ENCODE assay signal across 9 cellular contexts in genomic region chr2:112181571-112182290, GRCh38. TPM values are rescaled to one million over a fixed set of nuclear protein-coding genes. Genes with fewer than 3 reads are reported as not detected.
A peak's percentile ranks its signal among the peaks of the same experiment; 100 is the strongest.
DNase-seq lines count a peak whose midpoint lies in the region; ATAC-seq, FAIRE-seq and TF ChIP-seq lines count a peak whose summit lies in the region.
"Had no signal": no experiment of that assay in that cellular context is flagged by ENCODE, and none has a peak within 500 bp of the region (broad histone marks: within the 10 kb centered on the region; RNA-seq: fewer than 3 reads in every experiment).

No MANE protein-coding gene starts in this region.

- H3K4me3 ChIP-seq in endothelial cell of umbilical vein (replicated peaks in 1 of 3; ENCODE audit: insufficient read depth in 1 of 3, low read depth in 1 of 3, low read length in 3 of 3) (no peak overlapping the region), PC-3 (ENCODE audit: low read length) (no peak overlapping the region), transverse colon (peak overlapping the region in 1 of 4 donors; percentile 20), HepG2 (replicated peaks in 1 of 3; ENCODE audit: insufficient read depth in 1 of 3, low read depth in 2 of 3, low read length in 3 of 3) (no peak overlapping the region)

- no peak for TF ChIP-seq CTCF in endothelial cell of umbilical vein (IDR thresholded peaks at IDR 0.05; ENCODE audit: extremely low read depth in 1 of 2, insufficient read depth in 1 of 2, low read depth in 1 of 2, low read length in 2 of 2)
- TF ChIP-seq CTCF in PC-3 (conservative IDR thresholded peaks at IDR 0.05; ENCODE audit: low read depth, low read length): no peak
- TF ChIP-seq CTCF in transverse colon (IDR thresholded peaks at IDR 0.05): no peak
- TF ChIP-seq CTCF in HepG2 (CRISPR knock-in tag; IDR thresholded peaks at IDR 0.05): no peak

- FAIRE-seq in endothelial cell of umbilical vein (lab: Jason Lieb, UNC): no peak
- no peak for FAIRE-seq in HepG2 (lab: Jason Lieb, UNC)
- FAIRE-seq: HTR-8/SVneo had no signal

- POLR2A ChIA-PET in endothelial cell of umbilical vein (lab: Charles Lee): no interaction called here
- POLR2A ChIA-PET in PC-3 (lab: Charles Lee; ENCODE audit: unreplicated experiment): no interaction called here
- POLR2A ChIA-PET in HepG2 (lab: Yijun Ruan, JAX): no interaction called here

- H3K36me3 ChIP-seq in endothelial cell of umbilical vein (ENCODE audit: control insufficient read depth in 2 of 2, extremely low read depth in 1 of 2, insufficient read depth in 2 of 2, low read length in 2 of 2) (no peaks in the 10 kb centered on the region), PC-3 (ENCODE audit: low read depth, low read length) (no peaks in the 10 kb centered on the region), transverse colon (no peaks in the 10 kb centered on the region), HepG2 (replicated peaks in 1 of 2; ENCODE audit: control insufficient read depth in 1 of 2, insufficient read depth in 2 of 2, low read length in 2 of 2) (no peaks in the 10 kb centered on the region)

- H3K79me2 ChIP-seq in endothelial cell of umbilical vein (ENCODE audit: control insufficient read depth, insufficient read depth, low read length) (no peaks in the 10 kb centered on the region), PC-3 (ENCODE audit: low read length) (no peaks in the 10 kb centered on the region), HepG2 (ENCODE audit: insufficient read depth, low read length) (no peaks in the 10 kb centered on the region)

- dilution Hi-C loops in endothelial cell of umbilical vein (cut with MboI; ENCODE audit: extremely low pct_ligation_motif_present, low sequenced_read_pairs): no loop called here

- no peak for TF ChIP-seq RAD21 in HepG2 (CRISPR knock-in tag; IDR thresholded peaks at IDR 0.05)

- no peaks in the 10 kb centered on the region for H3K9me3 ChIP-seq in endothelial cell of umbilical vein (replicated peaks; ENCODE audit: control insufficient read depth, insufficient read depth, low read length)
- H3K9me3 ChIP-seq in PC-3 (ENCODE audit: low read length): no peaks in the 10 kb centered on the region
- no peaks in the 10 kb centered on the region for H3K9me3 ChIP-seq in transverse colon
- no peaks in the 10 kb centered on the region for H3K9me3 ChIP-seq in HepG2 (ENCODE audit: low read length)

- in situ Hi-C loops in transverse colon (cut with MboI; ENCODE audit: low pct_ligation_motif_present in 1 of 4, low pct_unique_long_range_greater_than_20kb in 1 of 4, low sequenced_read_pairs in 3 of 4) (no loop called here), HepG2 (cut with HindIII; ENCODE audit: extremely low pct_ligation_motif_present, low pct_unique_long_range_greater_than_20kb) (no loop called here)

- no peaks in the 10 kb centered on the region for H4K20me1 ChIP-seq in endothelial cell of umbilical vein (replicated peaks; ENCODE audit: control insufficient read depth, extremely low read depth, insufficient read depth, low read length)
- H4K20me1 ChIP-seq in PC-3 (ENCODE audit: low read length): no peaks in the 10 kb centered on the region
- H4K20me1 ChIP-seq in HepG2 (ENCODE audit: insufficient read depth, low read length): no peaks in the 10 kb centered on the region

- peak; percentile 59 for DNase-seq in NCI-H1105 (lab: John Stamatoyannopoulos, UW)
- peak; percentile 79 for DNase-seq in activated CD4-positive, alpha-beta T cell treated with anti-CD3 and anti-CD28 coated beads for 48 hours
- DNase-seq in endothelial cell of umbilical vein (ENCODE audit: low read depth, low spot score): no peak
- DNase-seq in stimulated activated CD4-positive, alpha-beta T cell treated with anti-CD3 and anti-CD28 coated beads, Interleukin-2, amount 100 ng/mL, for 24 hours: peak; percentile 69 to 72
- DNase-seq in PC-3: no peak
- no peak for DNase-seq in transverse colon
- no peak for DNase-seq in HepG2 (ENCODE audit: low spot score)

- H3K9ac ChIP-seq in endothelial cell of umbilical vein (replicated peaks; ENCODE audit: extremely low read depth, insufficient read depth, low read length) (no peak overlapping the region), PC-3 (ENCODE audit: low read length) (no peak overlapping the region), HepG2 (ENCODE audit: insufficient read depth, low read depth, low read length) (no peak overlapping the region)

- H3F3A ChIP-seq in PC-3 (ENCODE audit: low read length, unreplicated experiment): no peaks in the 10 kb centered on the region

- TF ChIP-seq POLR2A in endothelial cell of umbilical vein (IDR thresholded peaks at IDR 0.05; ENCODE audit: low read depth, low read length) (no peak), transverse colon (IDR thresholded peaks at IDR 0.05) (no peak), HepG2 (IDR thresholded peaks at IDR 0.05; ENCODE audit: insufficient read depth in 1 of 2, low read depth in 2 of 2, low read length in 2 of 2) (no peak)

- H3K9me2 ChIP-seq in PC-3 (replicated peaks; ENCODE audit: low read length): no peaks in the 10 kb centered on the region

- H3K27me3 ChIP-seq in endothelial cell of umbilical vein (ENCODE audit: control insufficient read depth in 2 of 2, insufficient read depth in 2 of 2, low read length in 2 of 2) (peaks cover 3 to 12% of the 10 kb centered on the region in 2 experiments), PC-3 (ENCODE audit: low read length) (no peaks in the 10 kb centered on the region), transverse colon (peaks cover 43% of the 10 kb centered on the region), HepG2 (ENCODE audit: control insufficient read depth in 1 of 2, insufficient read depth in 2 of 2, low read length in 2 of 2) (no peaks in the 10 kb centered on the region)

- BruUV-seq in endothelial cell of umbilical vein (replicated peaks; lab: Mats Ljungman, UMichigan) (no TSS peak), PC-3 (replicated peaks; lab: Mats Ljungman, UMichigan) (no TSS peak), HepG2 (replicated peaks; lab: Mats Ljungman, UMichigan) (no TSS peak)

- CTCF ChIA-PET in endothelial cell of umbilical vein (lab: Charles Lee): no interaction called here
- CTCF ChIA-PET in PC-3 (lab: Charles Lee): no interaction called here
- CTCF ChIA-PET in HepG2 (lab: Yijun Ruan, JAX; ENCODE audit: low intra/inter-chr PET ratio, low total read pairs): no interaction called here

- H3K4me2 ChIP-seq in endothelial cell of umbilical vein (ENCODE audit: insufficient read depth, low read length) (no peak overlapping the region), PC-3 (ENCODE audit: low read length) (no peak overlapping the region), HepG2 (ENCODE audit: low read depth, low read length) (no peak overlapping the region)

- H3K4me1 ChIP-seq in endothelial cell of umbilical vein (ENCODE audit: control insufficient read depth, extremely low read depth, insufficient read depth, low read length) (no peaks in the 10 kb centered on the region), PC-3 (ENCODE audit: insufficient read depth, low read length) (no peaks in the 10 kb centered on the region), transverse colon (peaks cover 0 to 5% (median 1%) of the 10 kb centered on the region in 4 donors), HepG2 (ENCODE audit: insufficient read depth, low read length) (no peaks in the 10 kb centered on the region)

- H3K9me1 ChIP-seq in endothelial cell of umbilical vein (replicated peaks; ENCODE audit: control insufficient read depth, extremely low read depth, insufficient read depth, low read length): no peaks in the 10 kb centered on the region

- TF ChIP-seq EP300 in transverse colon (IDR thresholded peaks at IDR 0.05; ENCODE audit: low read depth) (no peak), HepG2 (IDR thresholded peaks at IDR 0.05; ENCODE audit: low read depth in 2 of 2, low read length in 2 of 2) (no peak), HepG2 (CRISPR knock-in tag; IDR thresholded peaks at IDR 0.05; ENCODE audit: borderline replicate concordance) (no peak)

- no peak overlapping the region for H3K27ac ChIP-seq in endothelial cell of umbilical vein (ENCODE audit: insufficient read depth, low read depth, low read length)
- no peak overlapping the region for H3K27ac ChIP-seq in PC-3 (ENCODE audit: low read length)
- no peak overlapping the region for H3K27ac ChIP-seq in transverse colon
- no peak overlapping the region for H3K27ac ChIP-seq in HepG2 (ENCODE audit: extremely low read length, insufficient read depth, low read length)

- WGBS in transverse colon (ENCODE audit: low coverage in 1 of 2), 2 donors: 19% methylated on average over 49 of the region's 54 CpGs; no CpG with 5 or more reads in 1 of the 2 donors
- WGBS in HepG2 (ENCODE audit: low lambda C conversion rate): 89% methylated on average over 44 of the region's 54 CpGs

- H2AFZ ChIP-seq in endothelial cell of umbilical vein (ENCODE audit: low read depth, low read length): peak overlapping the region; percentile 51
- no peak overlapping the region for H2AFZ ChIP-seq in PC-3 (ENCODE audit: low read length)
- no peak overlapping the region for H2AFZ ChIP-seq in HepG2 (ENCODE audit: low read length)

- ATAC-seq in PC-3 (no peak), HepG2 (no peak; the same call in 1 of the 3 replicates), GM18907 (IDR thresholded peaks at IDR 0.05; ENCODE audit: unreplicated experiment) (no peak)

- intact Hi-C loops in endothelial cell of umbilical vein (cut with micrococcal nuclease) (no loop called here), PC-3 (cut with micrococcal nuclease) (no loop called here), transverse colon (cut with DNase I; ENCODE audit: low total_unique reads) (no loop called here), HepG2 (cut with micrococcal nuclease; ENCODE audit: unreplicated experiment) (loop anchor here (5.0 kb wide), 1 partner anchor 1404 kb away; no protein-coding TSS in a partner anchor)

RNA-seq across cellular contexts. Expression of gene FBLN7, which starts 43.5 kb away (rescaled TPM):
- total RNA-seq in endothelial cell of umbilical vein (2.1 and 3.3 TPM in 2 replicates), PC-3 (2014; rRNA removed) (0.75 and 2.2 TPM in 2 replicates), transverse colon (1 to 10 TPM in 2 of 4 donors, not detected in 2; 1.2 to 2.9 TPM), HepG2 (2016; rRNA removed; fragmentation: Illumina TruSeq; extraction: Trizol) (0.95 and 1.4 TPM in 2 replicates)
- polyA plus RNA-seq in endothelial cell of umbilical vein (3.1 and 3.4 TPM in 2 replicates), HepG2 (2011; rRNA removed) (2.3 and 2.4 TPM in 2 replicates)
- polyA plus RNA-seq in endothelial cell of umbilical vein (2011; cell fraction: cytosol; rRNA removed): 2.9 and 3.8 TPM in 2 replicates
- polyA plus RNA-seq in endothelial cell of umbilical vein (2011; cell fraction: nucleus; rRNA removed): 2.8 and 3.1 TPM in 2 replicates
- 0.92 and 1.8 TPM in 2 replicates for polyA plus RNA-seq in endothelial cell of umbilical vein (2012)
- polyA minus RNA-seq in endothelial cell of umbilical vein: 2.4 and 2.8 TPM in 2 replicates
- not detected for polyA minus RNA-seq in endothelial cell of umbilical vein (2011; cell fraction: cytosol; rRNA and poly(A)+ RNA removed)
- 2.3 and 2.9 TPM in 2 replicates for polyA minus RNA-seq in endothelial cell of umbilical vein (2011; cell fraction: nucleus; rRNA and poly(A)+ RNA removed)
- total RNA-seq in HepG2 (2016; cell fraction: cytosol; rRNA removed; fragmentation: Illumina TruSeq; extraction: Trizol; ENCODE audit: low read depth): 0.53 and 1.0 TPM in 2 replicates
- 0.52 and 1.1 TPM in 2 replicates for total RNA-seq in HepG2 (2016; cell fraction: insoluble cytoplasmic fraction; rRNA removed; fragmentation: Illumina TruSeq; extraction: Trizol)
- 0.87 and 0.90 TPM in 2 replicates for total RNA-seq in HepG2 (2016; cell fraction: membrane; rRNA removed; fragmentation: Illumina TruSeq; extraction: Trizol)
- total RNA-seq in HepG2 (2016; cell fraction: nucleus; rRNA removed; fragmentation: Illumina TruSeq; extraction: Trizol): 2.6 and 2.7 TPM in 2 replicates
- polyA plus RNA-seq in HepG2 (2011; cell fraction: cytosol; rRNA removed): 2.2 and 2.5 TPM in 2 replicates
- 5.3 and 6.4 TPM in 2 replicates for polyA plus RNA-seq in HepG2 (2011; cell fraction: nucleus; rRNA removed)
- polyA plus RNA-seq in HepG2 (2012): 5.1 and 5.4 TPM in 2 replicates
- polyA plus RNA-seq in HepG2 (2016; cell fraction: cytosol; fragmentation: Illumina TruSeq; extraction: Trizol; ENCODE audit: low read depth): 1.1 and 1.2 TPM in 2 replicates
- 2.1 and 2.2 TPM in 2 replicates for polyA plus RNA-seq in HepG2 (2016; cell fraction: insoluble cytoplasmic fraction; fragmentation: Illumina TruSeq; extraction: Trizol; ENCODE audit: low read depth)
- 1.6 and 1.7 TPM in 2 replicates for polyA plus RNA-seq in HepG2 (2016; cell fraction: membrane; fragmentation: Illumina TruSeq; extraction: Trizol; ENCODE audit: low read depth)
- polyA plus RNA-seq in HepG2 (2016; cell fraction: nucleus; fragmentation: Illumina TruSeq; extraction: Trizol; ENCODE audit: insufficient read depth, low read depth): 6.5 TPM in 2 replicates
- polyA minus RNA-seq in HepG2 (2011; rRNA and poly(A)+ RNA removed; ENCODE audit: low replicate concordance): 3.2 TPM in 1 of 2 replicates, not detected in the other
- polyA minus RNA-seq in HepG2 (2011; cell fraction: cytosol; rRNA and poly(A)+ RNA removed): 1.6 and 2.9 TPM in 2 replicates
- 3.4 and 4.0 TPM in 2 replicates for polyA minus RNA-seq in HepG2 (2011; cell fraction: nucleus; rRNA and poly(A)+ RNA removed)

Comparison
In these comparisons a context has a peak if more than half of its experiments do, and no peak if none do; other contexts are left out.
1. DNase-seq: peak in NCI-H1105 (single experiment), activated CD4-positive, alpha-beta T cell treated with anti-CD3 and anti-CD28 coated beads for 48 hours (single experiment) and stimulated activated CD4-positive, alpha-beta T cell treated with anti-CD3 and anti-CD28 coated beads, Interleukin-2, amount 100 ng/mL, for 24 hours (2 of 2); none in endothelial cell of umbilical vein (single experiment), PC-3 (single experiment), transverse colon (single experiment) and HepG2 (single experiment).